16 cellular contexts compared by ENCODE assay signal in the genomic region with DNA sequence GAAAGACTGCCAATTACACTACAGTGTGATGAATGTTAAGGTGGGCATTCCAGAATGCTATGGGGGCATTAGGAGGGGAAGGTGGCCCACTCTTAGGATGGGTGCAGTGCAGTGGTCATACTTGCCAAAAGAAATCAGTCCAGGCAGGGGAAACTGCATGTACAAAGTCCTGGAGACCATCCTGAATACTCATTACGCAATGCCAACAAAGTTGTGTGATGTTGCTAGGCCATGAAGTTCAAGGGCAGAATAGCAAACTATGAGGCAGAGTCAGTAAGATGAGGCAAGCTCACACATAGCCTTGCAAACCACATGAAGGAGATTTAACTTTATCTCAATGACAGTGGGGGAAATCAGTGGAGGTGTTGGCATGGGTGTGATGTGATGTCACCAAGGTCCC.
"Had no signal": no experiment of that assay in that cellular context is flagged by ENCODE, and none has a peak within 500 bp of the region (broad histone marks: within the 10 kb centered on the region; RNA-seq: fewer than 3 reads in every experiment).

No MANE protein-coding gene starts in this region.

- H3K4me3 ChIP-seq: colonic mucosa, heart right ventricle, left lung, psoas muscle, testis had no signal

- ATAC-seq: activated CD8-positive, alpha-beta T cell treated with anti-CD3 and anti-CD28 coated beads, Interleukin-2, amount 10 ng/mL, durations not matched to agents 7 days and 5 days; heart right ventricle; left lung; psoas muscle had no signal

- H3K27me3 ChIP-seq: colonic mucosa, left lung, testis had no signal

- H3K4me1 ChIP-seq: colonic mucosa, psoas muscle, testis had no signal

- H3K9me3 ChIP-seq: colonic mucosa, heart right ventricle, left lung, psoas muscle, testis had no signal

- H3K27ac ChIP-seq: colonic mucosa, heart right ventricle, left lung, psoas muscle, testis, WERI-Rb-1 had no signal

- H3K36me3 ChIP-seq: colonic mucosa, heart right ventricle, left lung, WERI-Rb-1 had no signal

- DNase-seq: activated CD4-positive, alpha-beta T cell treated with anti-CD3 and anti-CD28 coated beads for 4 hours; activated CD8-positive, alpha-beta T cell treated with anti-CD3 and anti-CD28 coated beads, Interleukin-2, amount 10 ng/mL, durations not matched to agents 7 days and 5 days; activated naive CD4-positive, alpha-beta T cell; caudate nucleus; colonic mucosa; effector CD8-positive, alpha-beta T cell; foreskin melanocyte; heart right ventricle; islet precursor cell; left lung; mesenchymal stem cell; nephron progenitor cell; psoas muscle; stimulated activated CD4-positive, alpha-beta T cell treated with anti-CD3 and anti-CD28 coated beads, Interleukin-4, amount 100 ng/mL, for 24 hours; testis; WERI-Rb-1 had no signal
